Comparison of ENCODE assay signal across 8 cellular contexts in genomic region chr14:68137704-68138619, GRCh38.
A peak's percentile ranks its signal among the peaks of the same experiment; 100 is the strongest.
DNase-seq lines count a peak whose midpoint lies in the region; ATAC-seq, FAIRE-seq and TF ChIP-seq lines count a peak whose summit lies in the region.

No MANE protein-coding gene starts in this region.

- no peak overlapping the region for H3K4me3 Mint-ChIP-seq in Calu3 (ENCODE audit: low read depth, unreplicated experiment)

- H3K27me3 Mint-ChIP-seq in Calu3 (ENCODE audit: unreplicated experiment), result no peaks in the 10 kb centered on the region

- H3K9me3 Mint-ChIP-seq in Calu3 (ENCODE audit: low read depth, unreplicated experiment), result no peaks in the 10 kb centered on the region

- TF ChIP-seq CTCF in Calu3 (IDR thresholded peaks at IDR 0.05; ENCODE audit: unreplicated experiment) (no peak), gastrocnemius medialis (IDR thresholded peaks at IDR 0.05 in 4 of 5, conservative IDR thresholded peaks at IDR 0.05 in 1 of 5) (no peak), D721Med (IDR thresholded peaks at IDR 0.05; ENCODE audit: insufficient read depth, missing control alignments) (no peak)

- peak; percentile 79 for DNase-seq in Calu3
- DNase-seq in HTR-8/SVneo (ENCODE audit: insufficient read length, low spot score), result peak; percentile 99
- DNase-seq in amygdala (lab: John Stamatoyannopoulos, UW), result peak in 40 of 56 donors; percentile 4 to 87 (median 41)
- peak in 2 of 3 donors; percentile 29 to 32 for DNase-seq in right cardiac atrium
- peak; percentile 24 to 56 for DNase-seq in gastrocnemius medialis
- no peak for DNase-seq in D721Med (ENCODE audit: insufficient read length, low spot score)
- DNase-seq in UCSD-AML1 (lab: John Stamatoyannopoulos, UW; ENCODE audit: unreplicated experiment), result no peak

- H3K27ac Mint-ChIP-seq in Calu3 (ENCODE audit: unreplicated experiment), result peak overlapping the region; percentile 89

- H3K27ac ChIP-seq in right cardiac atrium (ENCODE audit: low read length) (no peak overlapping the region), gastrocnemius medialis (peak overlapping the region in 3 of 4 donors; percentile 15 to 25 (median 20))

- intact Hi-C loops in Calu3 (cut with micrococcal nuclease; ENCODE audit: unreplicated experiment), result loop anchor here (5.0 kb wide), 1 partner anchor 51 kb away; no protein-coding TSS in a partner anchor
- intact Hi-C loops in right cardiac atrium (cut with DNase I), result loop anchor here in 1 of 4 donors (5.0 kb wide), 1 partner anchor 191 kb away; no protein-coding TSS in a partner anchor
- intact Hi-C loops in gastrocnemius medialis (cut with DNase I; ENCODE audit: low total_unique reads), result no loop called here

- H3K27me3 ChIP-seq in right cardiac atrium (ENCODE audit: control insufficient read depth, insufficient read depth) (no peaks in the 10 kb centered on the region), gastrocnemius medialis (no peaks in the 10 kb centered on the region)

- no peaks in the 10 kb centered on the region for H3K36me3 ChIP-seq in gastrocnemius medialis

- H3K4me1 ChIP-seq in right cardiac atrium (ENCODE audit: control insufficient read depth, insufficient read depth, low read length), result peaks cover 5% of the 10 kb centered on the region
- peaks cover 27 to 38% of the 10 kb centered on the region in 2 donors for H3K4me1 ChIP-seq in gastrocnemius medialis

- peak; percentile 75 to 77 for ATAC-seq in right cardiac atrium
- ATAC-seq in gastrocnemius medialis, result peak; percentile 57 to 78
- ATAC-seq in GM21526 (IDR thresholded peaks at IDR 0.05; ENCODE audit: low FRiP score, unreplicated experiment), result no peak

- H3K9me3 ChIP-seq in right cardiac atrium (ENCODE audit: control insufficient read depth, low read length) (no peaks in the 10 kb centered on the region), gastrocnemius medialis (no peaks in the 10 kb centered on the region)

- peaks cover 17% of the 10 kb centered on the region for H3K36me3 Mint-ChIP-seq in Calu3 (ENCODE audit: insufficient read depth, unreplicated experiment)

- TSS peak; percentile 97 for BruUV-seq in Calu3 (replicated peaks; lab: Mats Ljungman, UMichigan)

- TF ChIP-seq POLR2A in gastrocnemius medialis (IDR thresholded peaks at IDR 0.05), result no peak

- WGBS in right cardiac atrium, result 73% methylated on average over 3 of the region's 3 CpGs

- FAIRE-seq in HTR-8/SVneo (lab: Jason Lieb, UNC) (peak; percentile 100), D721Med (lab: Jason Lieb, UNC) (no peak)

- CTCF ChIA-PET in Calu3 (lab: Charles Lee), result interaction anchor here (0.5 to 1.5 kb wide), 4 partner anchors 9 to 445 kb away, joined by 3 to 4 read pairs (median 4); no protein-coding TSS in a partner anchor

- in situ Hi-C loops in gastrocnemius medialis (cut with MboI; ENCODE audit: low sequenced_read_pairs in 4 of 4), result no loop called here

- no peak overlapping the region for H3K4me3 ChIP-seq in right cardiac atrium (ENCODE audit: low read length)
- H3K4me3 ChIP-seq in gastrocnemius medialis, result no peak overlapping the region

- peaks cover 38% of the 10 kb centered on the region for H3K4me1 Mint-ChIP-seq in Calu3 (ENCODE audit: low read depth, unreplicated experiment)

Comparison
In these comparisons a context has a peak if more than half of its experiments do, and no peak if none do; other contexts are left out.
1. DNase-seq: peak in Calu3 (single experiment), HTR-8/SVneo (single experiment), amygdala (40 of 56), right cardiac atrium (2 of 3) and gastrocnemius medialis (2 of 2); none in D721Med (single experiment) and UCSD-AML1 (single experiment).